Comparison of ENCODE assay signal across 10 cellular contexts in genomic region chr9:96048954-96049831, GRCh38.
A peak's percentile ranks its signal among the peaks of the same experiment; 100 is the strongest.
DNase-seq lines count a peak whose midpoint lies in the region; ATAC-seq, FAIRE-seq and TF ChIP-seq lines count a peak whose summit lies in the region.
"Had no signal": no experiment of that assay in that cellular context is flagged by ENCODE, and none has a peak within 500 bp of the region (broad histone marks: within the 10 kb centered on the region; RNA-seq: fewer than 3 reads in every experiment).

No MANE protein-coding gene starts in this region.

- ATAC-seq in pancreas (peak; percentile 86 to 92 (median 88)), GM21423 (IDR thresholded peaks at IDR 0.05; ENCODE audit: unreplicated experiment) (no peak)

- peak; percentile 22 to 96 (median 86) for DNase-seq in hypothalamus (lab: John Stamatoyannopoulos, UW)
- peak; percentile 77 to 97 (median 88) for DNase-seq in pancreas
- DNase-seq in tibial nerve (ENCODE audit: low spot score in 2 of 2): peak in 1 of 2 donors; percentile 57
- no peak for DNase-seq in NCI-H187 treated with DMSO at 0.1 percent for 48 hours (lab: John Stamatoyannopoulos, UW)
- DNase-seq in HT-29 (ENCODE audit: low spot score): no peak
- no peak for DNase-seq in OCI-M1 (lab: John Stamatoyannopoulos, UW)
- DNase-seq: DND-41, T-helper 1 cell had no signal

- no peak for FAIRE-seq in pancreas (lab: Jason Lieb, UNC)

- H3K4me3 ChIP-seq in pancreas: peak overlapping the region in 2 of 4 donors; percentile 9 to 28
- H3K4me3 ChIP-seq in tibial nerve: peak overlapping the region in 3 of 4 donors; percentile 2 to 28 (median 21)

- peak in 1 of 2 donors; percentile 92 for TF ChIP-seq EP300 in tibial nerve (IDR thresholded peaks at IDR 0.05)

- peaks cover 33% of the 10 kb centered on the region for H3K27me3 Mint-ChIP-seq in brain

- no peaks in the 10 kb centered on the region for H3K27me3 ChIP-seq in pancreas
- H3K27me3 ChIP-seq in tibial nerve: no peaks in the 10 kb centered on the region

- peak overlapping the region in 2 of 5 experiments; percentile 77 for H3K4me3 Mint-ChIP-seq in brain

- H3K4me1 Mint-ChIP-seq in brain: peaks cover 54% of the 10 kb centered on the region

- TF ChIP-seq CTCF in brain (conservative IDR thresholded peaks at IDR 0.05) (no peak), pancreas (IDR thresholded peaks at IDR 0.05) (no peak), tibial nerve (IDR thresholded peaks at IDR 0.05) (no peak)

- peaks cover 0 to 16% (median 3%) of the 10 kb centered on the region in 5 experiments for H3K9me3 Mint-ChIP-seq in brain

- H3K4me1 ChIP-seq in pancreas (peaks cover 19 to 31% (median 21%) of the 10 kb centered on the region in 3 donors), tibial nerve (peaks cover 0 to 50% (median 20%) of the 10 kb centered on the region in 4 donors)

- H3K9me3 ChIP-seq in pancreas (no peaks in the 10 kb centered on the region), tibial nerve (no peaks in the 10 kb centered on the region)

- H3K36me3 ChIP-seq in pancreas (no peaks in the 10 kb centered on the region), tibial nerve (no peaks in the 10 kb centered on the region)

- peak overlapping the region in 3 of 5 experiments; percentile 85 to 97 (median 95) for H3K27ac Mint-ChIP-seq in brain

- intact Hi-C loops in pancreas (cut with DNase I): no loop called here

- TF ChIP-seq POLR2A in tibial nerve (IDR thresholded peaks at IDR 0.05): no peak

- no peaks in the 10 kb centered on the region for H3K36me3 Mint-ChIP-seq in brain

- 36 to 37% methylated on average over 39 of the region's 39 CpGs for WGBS in pancreas, 2 donors
- WGBS in tibial nerve, 2 donors: 37 to 41% methylated on average over 31 of the region's 39 CpGs

- peak overlapping the region; percentile 93 to 98 (median 95) for H3K27ac ChIP-seq in pancreas
- H3K27ac ChIP-seq in tibial nerve: peak overlapping the region; percentile 38 to 95 (median 84)

Comparison
In these comparisons a context has a peak if more than half of its experiments do, and no peak if none do; other contexts are left out.
1. DNase-seq: peak in hypothalamus (51 of 51) and pancreas (6 of 6); none in NCI-H187 treated with DMSO at 0.1 percent for 48 hours (single experiment), HT-29 (single experiment) and OCI-M1 (single experiment).